22 cellular contexts compared by ENCODE assay signal in genomic region chr2:81583311-81584108, GRCh38.
"Had no signal": no experiment of that assay in that cellular context is flagged by ENCODE, and none has a peak within 500 bp of the region (broad histone marks: within the 10 kb centered on the region; RNA-seq: fewer than 3 reads in every experiment).

No MANE protein-coding gene starts in this region.

- H3K27ac ChIP-seq: cardiac muscle cell, colonic mucosa, heart left ventricle, left lung, neutrophil, thoracic aorta, transverse colon had no signal

- H3K27me3 Mint-ChIP-seq: naive thymus-derived CD4-positive, alpha-beta T cell; stimulated activated naive B cell treated with anti-CD40 and anti-IgM and Interleukin-4, amounts not matched to agents 10 μg/mL and 1 μg/mL and 100 μg/mL, for 72 hours; stimulated activated naive CD8-positive, alpha-beta T cell treated with anti-CD3 and anti-CD28 coated beads, Interleukin-15, amount 100 ng/mL, for 72 hours had no signal

- DNase-seq: cerebellar nuclear complex; colonic mucosa; dermis blood vessel endothelial cell; effector CD4-positive, alpha-beta T cell; endodermal cell; hippocampal formation; naive thymus-derived CD4-positive, alpha-beta T cell; nephron progenitor cell; stimulated activated CD4-positive, alpha-beta T cell treated with anti-CD3 and anti-CD28 coated beads, Interleukin-4, amount 100 ng/mL, for 24 hours; stimulated activated naive B cell treated with anti-CD40 and anti-IgM and Interleukin-4, amounts not matched to agents 10 μg/mL and 1 μg/mL and 100 μg/mL, for 72 hours; stimulated activated naive CD8-positive, alpha-beta T cell treated with anti-CD3 and anti-CD28 coated beads, Interleukin-15, amount 100 ng/mL, for 72 hours; transverse colon had no signal

- H3K36me3 Mint-ChIP-seq: stimulated activated naive B cell treated with anti-CD40 and anti-IgM and Interleukin-4, amounts not matched to agents 10 μg/mL and 1 μg/mL and 100 μg/mL, for 72 hours had no signal

- H3K4me3 Mint-ChIP-seq: endodermal cell; naive thymus-derived CD4-positive, alpha-beta T cell; nephron progenitor cell; stimulated activated naive B cell treated with anti-CD40 and anti-IgM and Interleukin-4, amounts not matched to agents 10 μg/mL and 1 μg/mL and 100 μg/mL, for 72 hours; stimulated activated naive CD8-positive, alpha-beta T cell treated with anti-CD3 and anti-CD28 coated beads, Interleukin-15, amount 100 ng/mL, for 72 hours had no signal

- FAIRE-seq: endothelial cell of umbilical vein, frontal cortex, islet of Langerhans had no signal

- H3K27me3 ChIP-seq: cardiac muscle cell, colonic mucosa, heart left ventricle, left lung, neutrophil, transverse colon had no signal

- H3K9me3 ChIP-seq: colonic mucosa, neutrophil, thoracic aorta, transverse colon had no signal

- H3K36me3 ChIP-seq: cardiac muscle cell, colonic mucosa, heart left ventricle, left lung, neutrophil, thoracic aorta, transverse colon had no signal

- H3K27ac Mint-ChIP-seq: endodermal cell; naive thymus-derived CD4-positive, alpha-beta T cell; stimulated activated naive B cell treated with anti-CD40 and anti-IgM and Interleukin-4, amounts not matched to agents 10 μg/mL and 1 μg/mL and 100 μg/mL, for 72 hours; stimulated activated naive CD8-positive, alpha-beta T cell treated with anti-CD3 and anti-CD28 coated beads, Interleukin-15, amount 100 ng/mL, for 72 hours had no signal

- H3K9me3 Mint-ChIP-seq: nephron progenitor cell had no signal

- H3K4me1 Mint-ChIP-seq: naive thymus-derived CD4-positive, alpha-beta T cell; nephron progenitor cell; stimulated activated naive B cell treated with anti-CD40 and anti-IgM and Interleukin-4, amounts not matched to agents 10 μg/mL and 1 μg/mL and 100 μg/mL, for 72 hours; stimulated activated naive CD8-positive, alpha-beta T cell treated with anti-CD3 and anti-CD28 coated beads, Interleukin-15, amount 100 ng/mL, for 72 hours had no signal

- H3K4me3 ChIP-seq: cardiac muscle cell, colonic mucosa, heart left ventricle, left lung, lung, thoracic aorta, transverse colon had no signal

- ATAC-seq: left lung; naive thymus-derived CD4-positive, alpha-beta T cell; right cardiac atrium; stimulated activated naive CD8-positive, alpha-beta T cell treated with anti-CD3 and anti-CD28 coated beads, Interleukin-15, amount 100 ng/mL, for 72 hours had no signal

- H3K4me1 ChIP-seq: colonic mucosa, heart left ventricle, left lung, transverse colon had no signal
